ENCODE assay signal across 1 cellular context in the genomic region with DNA sequence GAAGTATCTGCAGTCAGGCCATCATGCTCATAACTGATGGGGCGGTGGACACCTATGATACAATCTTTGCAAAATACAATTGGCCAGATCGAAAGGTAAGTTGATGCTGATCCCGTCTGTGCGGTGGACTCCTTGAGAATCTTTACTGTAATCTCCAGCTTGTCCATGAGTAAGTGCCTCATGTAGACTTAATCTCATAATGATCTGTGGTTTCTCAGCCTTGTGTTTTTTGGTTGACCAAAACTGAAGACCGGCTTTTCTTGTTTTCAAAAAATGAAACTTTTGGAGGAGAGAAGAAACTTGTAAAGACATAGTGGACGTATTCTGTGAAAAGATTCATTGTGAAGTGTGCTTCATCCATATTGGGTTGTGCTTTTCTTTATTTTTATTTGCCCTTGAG.
TF ChIP-seq lines count a peak whose summit lies in the region.

No MANE protein-coding gene starts in this region.

TF ChIP-seq in GM23338, 12 proteins besides CTCF, POLR2A, EP300 and RAD21 (continued from another document):
- TF ChIP-seq, protein P1, sequence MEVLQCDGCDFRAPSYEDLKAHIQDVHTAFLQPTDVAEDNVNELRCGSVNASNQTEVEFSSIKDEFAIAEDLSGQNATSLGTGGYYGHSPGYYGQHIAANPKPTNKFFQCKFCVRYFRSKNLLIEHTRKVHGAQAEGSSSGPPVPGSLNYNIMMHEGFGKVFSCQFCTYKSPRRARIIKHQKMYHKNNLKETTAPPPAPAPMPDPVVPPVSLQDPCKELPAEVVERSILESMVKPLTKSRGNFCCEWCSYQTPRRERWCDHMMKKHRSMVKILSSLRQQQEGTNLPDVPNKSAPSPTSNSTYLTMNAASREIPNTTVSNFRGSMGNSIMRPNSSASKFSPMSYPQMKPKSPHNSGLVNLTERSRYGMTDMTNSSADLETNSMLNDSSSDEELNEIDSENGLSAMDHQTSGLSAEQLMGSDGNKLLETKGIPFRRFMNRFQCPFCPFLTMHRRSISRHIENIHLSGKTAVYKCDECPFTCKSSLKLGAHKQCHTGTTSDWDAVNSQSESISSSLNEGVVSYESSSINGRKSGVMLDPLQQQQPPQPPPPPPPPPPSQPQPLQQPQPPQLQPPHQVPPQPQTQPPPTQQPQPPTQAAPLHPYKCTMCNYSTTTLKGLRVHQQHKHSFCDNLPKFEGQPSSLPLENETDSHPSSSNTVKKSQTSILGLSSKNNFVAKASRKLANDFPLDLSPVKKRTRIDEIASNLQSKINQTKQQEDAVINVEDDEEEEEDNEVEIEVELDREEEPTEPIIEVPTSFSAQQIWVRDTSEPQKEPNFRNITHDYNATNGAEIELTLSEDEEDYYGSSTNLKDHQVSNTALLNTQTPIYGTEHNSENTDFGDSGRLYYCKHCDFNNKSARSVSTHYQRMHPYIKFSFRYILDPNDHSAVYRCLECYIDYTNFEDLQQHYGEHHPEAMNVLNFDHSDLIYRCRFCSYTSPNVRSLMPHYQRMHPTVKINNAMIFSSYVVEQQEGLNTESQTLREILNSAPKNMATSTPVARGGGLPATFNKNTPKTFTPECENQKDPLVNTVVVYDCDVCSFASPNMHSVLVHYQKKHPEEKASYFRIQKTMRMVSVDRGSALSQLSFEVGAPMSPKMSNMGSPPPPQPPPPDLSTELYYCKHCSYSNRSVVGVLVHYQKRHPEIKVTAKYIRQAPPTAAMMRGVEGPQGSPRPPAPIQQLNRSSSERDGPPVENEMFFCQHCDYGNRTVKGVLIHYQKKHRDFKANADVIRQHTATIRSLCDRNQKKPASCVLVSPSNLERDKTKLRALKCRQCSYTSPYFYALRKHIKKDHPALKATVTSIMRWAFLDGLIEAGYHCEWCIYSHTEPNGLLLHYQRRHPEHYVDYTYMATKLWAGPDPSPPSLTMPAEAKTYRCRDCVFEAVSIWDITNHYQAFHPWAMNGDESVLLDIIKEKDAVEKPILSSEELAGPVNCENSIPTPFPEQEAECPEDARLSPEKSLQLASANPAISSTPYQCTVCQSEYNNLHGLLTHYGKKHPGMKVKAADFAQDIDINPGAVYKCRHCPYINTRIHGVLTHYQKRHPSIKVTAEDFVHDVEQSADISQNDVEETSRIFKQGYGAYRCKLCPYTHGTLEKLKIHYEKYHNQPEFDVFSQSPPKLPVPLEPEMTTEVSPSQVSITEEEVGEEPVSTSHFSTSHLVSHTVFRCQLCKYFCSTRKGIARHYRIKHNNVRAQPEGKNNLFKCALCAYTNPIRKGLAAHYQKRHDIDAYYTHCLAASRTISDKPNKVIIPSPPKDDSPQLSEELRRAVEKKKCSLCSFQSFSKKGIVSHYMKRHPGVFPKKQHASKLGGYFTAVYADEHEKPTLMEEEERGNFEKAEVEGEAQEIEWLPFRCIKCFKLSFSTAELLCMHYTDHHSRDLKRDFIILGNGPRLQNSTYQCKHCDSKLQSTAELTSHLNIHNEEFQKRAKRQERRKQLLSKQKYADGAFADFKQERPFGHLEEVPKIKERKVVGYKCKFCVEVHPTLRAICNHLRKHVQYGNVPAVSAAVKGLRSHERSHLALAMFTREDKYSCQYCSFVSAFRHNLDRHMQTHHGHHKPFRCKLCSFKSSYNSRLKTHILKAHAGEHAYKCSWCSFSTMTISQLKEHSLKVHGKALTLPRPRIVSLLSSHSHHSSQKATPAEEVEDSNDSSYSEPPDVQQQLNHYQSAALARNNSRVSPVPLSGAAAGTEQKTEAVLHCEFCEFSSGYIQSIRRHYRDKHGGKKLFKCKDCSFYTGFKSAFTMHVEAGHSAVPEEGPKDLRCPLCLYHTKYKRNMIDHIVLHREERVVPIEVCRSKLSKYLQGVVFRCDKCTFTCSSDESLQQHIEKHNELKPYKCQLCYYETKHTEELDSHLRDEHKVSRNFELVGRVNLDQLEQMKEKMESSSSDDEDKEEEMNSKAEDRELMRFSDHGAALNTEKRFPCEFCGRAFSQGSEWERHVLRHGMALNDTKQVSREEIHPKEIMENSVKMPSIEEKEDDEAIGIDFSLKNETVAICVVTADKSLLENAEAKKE (CRISPR knock-in tag; IDR thresholded peaks at IDR 0.05), result no peak
- no peak for TF ChIP-seq EZH2phosphoT487 (IDR thresholded peaks at IDR 0.05; ENCODE audit: unreplicated experiment)
- no peak for TF ChIP-seq NANOG (IDR thresholded peaks at IDR 0.05; ENCODE audit: borderline replicate concordance)
- TF ChIP-seq POLR2AphosphoS5 (IDR thresholded peaks at IDR 0.05; ENCODE audit: low read depth), result no peak
- TF ChIP-seq, protein P2, sequence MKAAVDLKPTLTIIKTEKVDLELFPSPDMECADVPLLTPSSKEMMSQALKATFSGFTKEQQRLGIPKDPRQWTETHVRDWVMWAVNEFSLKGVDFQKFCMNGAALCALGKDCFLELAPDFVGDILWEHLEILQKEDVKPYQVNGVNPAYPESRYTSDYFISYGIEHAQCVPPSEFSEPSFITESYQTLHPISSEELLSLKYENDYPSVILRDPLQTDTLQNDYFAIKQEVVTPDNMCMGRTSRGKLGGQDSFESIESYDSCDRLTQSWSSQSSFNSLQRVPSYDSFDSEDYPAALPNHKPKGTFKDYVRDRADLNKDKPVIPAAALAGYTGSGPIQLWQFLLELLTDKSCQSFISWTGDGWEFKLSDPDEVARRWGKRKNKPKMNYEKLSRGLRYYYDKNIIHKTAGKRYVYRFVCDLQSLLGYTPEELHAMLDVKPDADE (IDR thresholded peaks at IDR 0.05), result no peak
- TF ChIP-seq ZNF331 (CRISPR knock-in tag; IDR thresholded peaks at IDR 0.05; ENCODE audit: low read depth), result no peak
- TF ChIP-seq ZNF114 (CRISPR knock-in tag; IDR thresholded peaks at IDR 0.05), result no peak
- no peak for TF ChIP-seq JUNB (IDR thresholded peaks at IDR 0.05; ENCODE audit: unreplicated experiment)
- no peak for TF ChIP-seq STAT1 (IDR thresholded peaks at IDR 0.05; ENCODE audit: unreplicated experiment)
TF ChIP-seq in GM23338: peak in this region for 0.
